Comparison of ENCODE assay signal across 1 cellular context in the genomic region with DNA sequence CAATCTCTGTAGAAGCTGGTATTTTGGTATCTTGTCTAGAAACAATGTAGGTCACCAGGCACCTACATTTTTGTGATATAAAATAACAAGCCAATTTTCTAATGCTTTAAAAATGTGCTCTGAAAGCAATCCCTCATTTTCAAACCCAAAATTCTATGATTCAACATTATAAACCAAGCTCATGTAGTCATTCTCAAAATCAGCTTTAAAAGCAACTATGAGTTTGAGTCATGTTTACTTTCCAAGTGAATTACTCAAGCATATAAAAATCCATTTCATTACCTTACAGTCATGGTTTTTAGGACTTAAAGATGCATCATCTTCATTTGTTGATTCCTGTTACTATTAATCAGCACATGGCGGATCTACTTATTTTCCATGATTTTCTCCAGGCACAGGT.
TF ChIP-seq lines count a peak whose summit lies in the region.

No MANE protein-coding gene starts in this region.

TF ChIP-seq in GM23338, 12 proteins besides CTCF, POLR2A, EP300 and RAD21:
- TF ChIP-seq, protein P1, sequence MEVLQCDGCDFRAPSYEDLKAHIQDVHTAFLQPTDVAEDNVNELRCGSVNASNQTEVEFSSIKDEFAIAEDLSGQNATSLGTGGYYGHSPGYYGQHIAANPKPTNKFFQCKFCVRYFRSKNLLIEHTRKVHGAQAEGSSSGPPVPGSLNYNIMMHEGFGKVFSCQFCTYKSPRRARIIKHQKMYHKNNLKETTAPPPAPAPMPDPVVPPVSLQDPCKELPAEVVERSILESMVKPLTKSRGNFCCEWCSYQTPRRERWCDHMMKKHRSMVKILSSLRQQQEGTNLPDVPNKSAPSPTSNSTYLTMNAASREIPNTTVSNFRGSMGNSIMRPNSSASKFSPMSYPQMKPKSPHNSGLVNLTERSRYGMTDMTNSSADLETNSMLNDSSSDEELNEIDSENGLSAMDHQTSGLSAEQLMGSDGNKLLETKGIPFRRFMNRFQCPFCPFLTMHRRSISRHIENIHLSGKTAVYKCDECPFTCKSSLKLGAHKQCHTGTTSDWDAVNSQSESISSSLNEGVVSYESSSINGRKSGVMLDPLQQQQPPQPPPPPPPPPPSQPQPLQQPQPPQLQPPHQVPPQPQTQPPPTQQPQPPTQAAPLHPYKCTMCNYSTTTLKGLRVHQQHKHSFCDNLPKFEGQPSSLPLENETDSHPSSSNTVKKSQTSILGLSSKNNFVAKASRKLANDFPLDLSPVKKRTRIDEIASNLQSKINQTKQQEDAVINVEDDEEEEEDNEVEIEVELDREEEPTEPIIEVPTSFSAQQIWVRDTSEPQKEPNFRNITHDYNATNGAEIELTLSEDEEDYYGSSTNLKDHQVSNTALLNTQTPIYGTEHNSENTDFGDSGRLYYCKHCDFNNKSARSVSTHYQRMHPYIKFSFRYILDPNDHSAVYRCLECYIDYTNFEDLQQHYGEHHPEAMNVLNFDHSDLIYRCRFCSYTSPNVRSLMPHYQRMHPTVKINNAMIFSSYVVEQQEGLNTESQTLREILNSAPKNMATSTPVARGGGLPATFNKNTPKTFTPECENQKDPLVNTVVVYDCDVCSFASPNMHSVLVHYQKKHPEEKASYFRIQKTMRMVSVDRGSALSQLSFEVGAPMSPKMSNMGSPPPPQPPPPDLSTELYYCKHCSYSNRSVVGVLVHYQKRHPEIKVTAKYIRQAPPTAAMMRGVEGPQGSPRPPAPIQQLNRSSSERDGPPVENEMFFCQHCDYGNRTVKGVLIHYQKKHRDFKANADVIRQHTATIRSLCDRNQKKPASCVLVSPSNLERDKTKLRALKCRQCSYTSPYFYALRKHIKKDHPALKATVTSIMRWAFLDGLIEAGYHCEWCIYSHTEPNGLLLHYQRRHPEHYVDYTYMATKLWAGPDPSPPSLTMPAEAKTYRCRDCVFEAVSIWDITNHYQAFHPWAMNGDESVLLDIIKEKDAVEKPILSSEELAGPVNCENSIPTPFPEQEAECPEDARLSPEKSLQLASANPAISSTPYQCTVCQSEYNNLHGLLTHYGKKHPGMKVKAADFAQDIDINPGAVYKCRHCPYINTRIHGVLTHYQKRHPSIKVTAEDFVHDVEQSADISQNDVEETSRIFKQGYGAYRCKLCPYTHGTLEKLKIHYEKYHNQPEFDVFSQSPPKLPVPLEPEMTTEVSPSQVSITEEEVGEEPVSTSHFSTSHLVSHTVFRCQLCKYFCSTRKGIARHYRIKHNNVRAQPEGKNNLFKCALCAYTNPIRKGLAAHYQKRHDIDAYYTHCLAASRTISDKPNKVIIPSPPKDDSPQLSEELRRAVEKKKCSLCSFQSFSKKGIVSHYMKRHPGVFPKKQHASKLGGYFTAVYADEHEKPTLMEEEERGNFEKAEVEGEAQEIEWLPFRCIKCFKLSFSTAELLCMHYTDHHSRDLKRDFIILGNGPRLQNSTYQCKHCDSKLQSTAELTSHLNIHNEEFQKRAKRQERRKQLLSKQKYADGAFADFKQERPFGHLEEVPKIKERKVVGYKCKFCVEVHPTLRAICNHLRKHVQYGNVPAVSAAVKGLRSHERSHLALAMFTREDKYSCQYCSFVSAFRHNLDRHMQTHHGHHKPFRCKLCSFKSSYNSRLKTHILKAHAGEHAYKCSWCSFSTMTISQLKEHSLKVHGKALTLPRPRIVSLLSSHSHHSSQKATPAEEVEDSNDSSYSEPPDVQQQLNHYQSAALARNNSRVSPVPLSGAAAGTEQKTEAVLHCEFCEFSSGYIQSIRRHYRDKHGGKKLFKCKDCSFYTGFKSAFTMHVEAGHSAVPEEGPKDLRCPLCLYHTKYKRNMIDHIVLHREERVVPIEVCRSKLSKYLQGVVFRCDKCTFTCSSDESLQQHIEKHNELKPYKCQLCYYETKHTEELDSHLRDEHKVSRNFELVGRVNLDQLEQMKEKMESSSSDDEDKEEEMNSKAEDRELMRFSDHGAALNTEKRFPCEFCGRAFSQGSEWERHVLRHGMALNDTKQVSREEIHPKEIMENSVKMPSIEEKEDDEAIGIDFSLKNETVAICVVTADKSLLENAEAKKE (CRISPR knock-in tag; IDR thresholded peaks at IDR 0.05), result no peak
- TF ChIP-seq NANOG (IDR thresholded peaks at IDR 0.05; ENCODE audit: borderline replicate concordance), result no peak
- TF ChIP-seq, protein P2, sequence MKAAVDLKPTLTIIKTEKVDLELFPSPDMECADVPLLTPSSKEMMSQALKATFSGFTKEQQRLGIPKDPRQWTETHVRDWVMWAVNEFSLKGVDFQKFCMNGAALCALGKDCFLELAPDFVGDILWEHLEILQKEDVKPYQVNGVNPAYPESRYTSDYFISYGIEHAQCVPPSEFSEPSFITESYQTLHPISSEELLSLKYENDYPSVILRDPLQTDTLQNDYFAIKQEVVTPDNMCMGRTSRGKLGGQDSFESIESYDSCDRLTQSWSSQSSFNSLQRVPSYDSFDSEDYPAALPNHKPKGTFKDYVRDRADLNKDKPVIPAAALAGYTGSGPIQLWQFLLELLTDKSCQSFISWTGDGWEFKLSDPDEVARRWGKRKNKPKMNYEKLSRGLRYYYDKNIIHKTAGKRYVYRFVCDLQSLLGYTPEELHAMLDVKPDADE (IDR thresholded peaks at IDR 0.05), result no peak
- no peak for TF ChIP-seq EZH2 (IDR thresholded peaks at IDR 0.05; ENCODE audit: low read depth, unreplicated experiment)
- no peak for TF ChIP-seq STAT1 (IDR thresholded peaks at IDR 0.05; ENCODE audit: unreplicated experiment)
- TF ChIP-seq ZNF331 (CRISPR knock-in tag; IDR thresholded peaks at IDR 0.05; ENCODE audit: low read depth), result no peak
- TF ChIP-seq, protein P3, sequence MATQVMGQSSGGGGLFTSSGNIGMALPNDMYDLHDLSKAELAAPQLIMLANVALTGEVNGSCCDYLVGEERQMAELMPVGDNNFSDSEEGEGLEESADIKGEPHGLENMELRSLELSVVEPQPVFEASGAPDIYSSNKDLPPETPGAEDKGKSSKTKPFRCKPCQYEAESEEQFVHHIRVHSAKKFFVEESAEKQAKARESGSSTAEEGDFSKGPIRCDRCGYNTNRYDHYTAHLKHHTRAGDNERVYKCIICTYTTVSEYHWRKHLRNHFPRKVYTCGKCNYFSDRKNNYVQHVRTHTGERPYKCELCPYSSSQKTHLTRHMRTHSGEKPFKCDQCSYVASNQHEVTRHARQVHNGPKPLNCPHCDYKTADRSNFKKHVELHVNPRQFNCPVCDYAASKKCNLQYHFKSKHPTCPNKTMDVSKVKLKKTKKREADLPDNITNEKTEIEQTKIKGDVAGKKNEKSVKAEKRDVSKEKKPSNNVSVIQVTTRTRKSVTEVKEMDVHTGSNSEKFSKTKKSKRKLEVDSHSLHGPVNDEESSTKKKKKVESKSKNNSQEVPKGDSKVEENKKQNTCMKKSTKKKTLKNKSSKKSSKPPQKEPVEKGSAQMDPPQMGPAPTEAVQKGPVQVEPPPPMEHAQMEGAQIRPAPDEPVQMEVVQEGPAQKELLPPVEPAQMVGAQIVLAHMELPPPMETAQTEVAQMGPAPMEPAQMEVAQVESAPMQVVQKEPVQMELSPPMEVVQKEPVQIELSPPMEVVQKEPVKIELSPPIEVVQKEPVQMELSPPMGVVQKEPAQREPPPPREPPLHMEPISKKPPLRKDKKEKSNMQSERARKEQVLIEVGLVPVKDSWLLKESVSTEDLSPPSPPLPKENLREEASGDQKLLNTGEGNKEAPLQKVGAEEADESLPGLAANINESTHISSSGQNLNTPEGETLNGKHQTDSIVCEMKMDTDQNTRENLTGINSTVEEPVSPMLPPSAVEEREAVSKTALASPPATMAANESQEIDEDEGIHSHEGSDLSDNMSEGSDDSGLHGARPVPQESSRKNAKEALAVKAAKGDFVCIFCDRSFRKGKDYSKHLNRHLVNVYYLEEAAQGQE (IDR thresholded peaks at IDR 0.05; ENCODE audit: unreplicated experiment), result no peak
- TF ChIP-seq ZNF114 (CRISPR knock-in tag; IDR thresholded peaks at IDR 0.05), result no peak
- no peak for TF ChIP-seq JUNB (IDR thresholded peaks at IDR 0.05; ENCODE audit: unreplicated experiment)
- no peak for TF ChIP-seq CREB1 (CRISPR knock-in tag; IDR thresholded peaks at IDR 0.05; ENCODE audit: low read depth)
- TF ChIP-seq POLR2AphosphoS5 (IDR thresholded peaks at IDR 0.05; ENCODE audit: low read depth), result no peak
TF ChIP-seq in GM23338: peak in this region for 0.
